32 cellular contexts compared by ENCODE assay signal in genomic region chr3:137050281-137050680, GRCh38.
"Had no signal": no experiment of that assay in that cellular context is flagged by ENCODE, and none has a peak within 500 bp of the region (broad histone marks: within the 10 kb centered on the region; RNA-seq: fewer than 3 reads in every experiment).

No MANE protein-coding gene starts in this region.

- H3K36me3 ChIP-seq: brain microvascular endothelial cell, gastroesophageal sphincter, WERI-Rb-1 had no signal

- H3K4me3 ChIP-seq: coronary artery, esophagus squamous epithelium, gastroesophageal sphincter had no signal

- H3K27ac ChIP-seq: brain microvascular endothelial cell, coronary artery, esophagus squamous epithelium, gastroesophageal sphincter, WERI-Rb-1 had no signal

- FAIRE-seq: astrocyte had no signal

- H3K9me3 ChIP-seq: esophagus squamous epithelium, gastroesophageal sphincter had no signal

- DNase-seq: activated B cell treated with CpG ODN at 0.5 μM for 24 hours; activated CD4-positive, alpha-beta T cell treated with anti-CD3 and anti-CD28 coated beads for 48 hours; activated CD4-positive, alpha-beta T cell treated with anti-CD3 and anti-CD28 coated beads, Interleukin-2, amount 50 U/mL, for 1 hour; activated CD4-positive, alpha-beta T cell treated with anti-CD3 and anti-CD28 coated beads, Interleukin-2, amount 50 U/mL, for 48 hours; activated CD8-positive, alpha-beta memory T cell treated with anti-CD3 and anti-CD28 coated beads for 24 hours; activated CD8-positive, alpha-beta T cell treated with anti-CD3 and anti-CD28 coated beads for 36 hours; activated effector memory CD4-positive, alpha-beta T cell treated with Interleukin-2 at 50 U/mL for 16 hours; activated gamma-delta T cell treated with Interleukin-2 at 50 U/mL for 16 hours; activated naive CD4-positive, alpha-beta T cell treated with anti-CD3 and anti-CD28 coated beads, Interleukin-2, amount 50 U/mL, for 16 hours; activated naive CD4-positive, alpha-beta T cell treated with Interleukin-2 at 50 U/mL for 16 hours; activated T-cell treated with anti-CD3 and anti-CD28 coated beads, Interleukin-2, amount 50 U/mL, for 4 hours; amniotic stem cell; anterior cingulate cortex; brain microvascular endothelial cell; caudate nucleus; dermis blood vessel endothelial cell; effector CD4-positive, alpha-beta T cell; effector memory CD8-positive, alpha-beta T cell; erythroblast; esophagus squamous epithelium; foreskin melanocyte; head of caudate nucleus; SW 1271; T-cell; T-helper 17 cell; T1000; WERI-Rb-1 had no signal

- H3K4me1 ChIP-seq: gastroesophageal sphincter had no signal

- H3K27me3 ChIP-seq: brain microvascular endothelial cell had no signal

- ATAC-seq: activated CD4-positive, CD25-positive, alpha-beta regulatory T cell treated with anti-CD3 and anti-CD28 coated beads, Interleukin-2, amount 50 U/mL, for 24 hours; activated CD8-positive, alpha-beta T cell treated with anti-CD3 and anti-CD28 coated beads for 36 hours; activated T-cell treated with anti-CD3 and anti-CD28 coated beads, Interleukin-2, amount 50 U/mL, for 4 hours; activated T-helper 17 cell treated with anti-CD3 and anti-CD28 coated beads, Interleukin-2, amount 50 U/mL, for 72 hours; effector memory CD8-positive, alpha-beta T cell; gastroesophageal sphincter; T-cell; T-helper 17 cell had no signal
